ENCODE assay signal across 18 cellular contexts in the genomic region with DNA sequence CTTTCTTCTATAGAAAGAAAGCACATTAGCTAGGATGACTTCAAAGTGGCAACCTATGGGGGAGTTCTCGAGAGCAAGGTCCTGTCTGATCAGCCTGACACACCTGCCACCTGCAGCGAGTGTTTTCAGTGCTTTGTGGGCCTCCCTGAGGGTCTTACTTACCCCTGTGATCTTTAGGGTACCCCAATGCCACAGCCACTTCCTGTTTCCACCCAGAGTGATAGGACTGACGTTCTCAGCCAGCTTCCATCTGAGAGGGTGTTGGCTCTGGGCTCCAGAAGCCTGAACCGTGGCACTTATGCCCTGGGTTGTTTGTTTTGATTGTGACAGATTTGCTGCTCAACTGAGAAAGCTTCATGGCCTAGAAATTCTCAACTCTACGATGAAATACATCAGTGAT. TPM values are rescaled to one million over a fixed set of nuclear protein-coding genes. Genes with fewer than 3 reads are reported as not detected.
DNase-seq lines count a peak whose midpoint lies in the region; ATAC-seq, FAIRE-seq and TF ChIP-seq lines count a peak whose summit lies in the region.
"Had no signal": no experiment of that assay in that cellular context is flagged by ENCODE, and none has a peak within 500 bp of the region (broad histone marks: within the 10 kb centered on the region; RNA-seq: fewer than 3 reads in every experiment).

No MANE protein-coding gene starts in this region.

- no peaks in the 10 kb centered on the region for H3K36me3 ChIP-seq in H1 (ENCODE audit: control insufficient read depth in 2 of 4, insufficient read depth in 4 of 4, low read length in 3 of 4)
- H3K36me3 ChIP-seq: MG63 had no signal

- H3K9ac ChIP-seq in H1 (replicated peaks in 1 of 4; ENCODE audit: extremely low read depth in 1 of 4, low read depth in 3 of 4, low read length in 3 of 4): no peak overlapping the region
- H3K9ac ChIP-seq: KMS-11 had no signal

- no peaks in the 10 kb centered on the region for H3K23me2 ChIP-seq in H1 (ENCODE audit: low read depth, low read length)

- H4K91ac ChIP-seq in H1 (replicated peaks; ENCODE audit: insufficient read length, low read length): no peak overlapping the region

- H3K4me1 ChIP-seq in H1 (replicated peaks in 1 of 4; ENCODE audit: control insufficient read depth in 3 of 4, insufficient read depth in 4 of 4, low read length in 3 of 4): peaks cover 0 to 3% (median 0%) of the 10 kb centered on the region in 4 experiments; a peak in 1 of 7 replicates

- no peak overlapping the region for H2BK20ac ChIP-seq in H1 (ENCODE audit: low read length)

- H2BK120ac ChIP-seq in H1 (replicated peaks; ENCODE audit: low read depth, low read length): no peak overlapping the region

- H3K4me3 Mint-ChIP-seq in stimulated activated naive CD8-positive, alpha-beta T cell treated with anti-CD3 and anti-CD28 coated beads, Interleukin-15, Interleukin-2, amounts not matched to agents 100 ng/mL and 50 ng/mL, for 24 hours: no peak overlapping the region

- no peak for TF ChIP-seq RAD21 in H1 (IDR thresholded peaks at IDR 0.05 in 1 of 2, conservative IDR thresholded peaks at IDR 0.05 in 1 of 2; ENCODE audit: low read depth in 2 of 2, low read length in 2 of 2)

- H3K36me3 Mint-ChIP-seq in stimulated activated naive CD8-positive, alpha-beta T cell treated with anti-CD3 and anti-CD28 coated beads, Interleukin-15, Interleukin-2, amounts not matched to agents 100 ng/mL and 50 ng/mL, for 24 hours (ENCODE audit: low read depth): peaks cover 32% of the 10 kb centered on the region

- H2AK5ac ChIP-seq in H1 (ENCODE audit: low read depth, low read length): no peak overlapping the region

- H2AFZ ChIP-seq in H1 (ENCODE audit: low read length): no peak overlapping the region

- no peaks in the 10 kb centered on the region for H3K9me3 ChIP-seq in H1 (ENCODE audit: insufficient read depth in 2 of 2, low read depth in 1 of 2, low read length in 1 of 2)
- H3K9me3 ChIP-seq: MG63 had no signal

- no peak overlapping the region for H3K27ac ChIP-seq in H1 (ENCODE audit: low read depth, low read length)
- H3K27ac ChIP-seq: KMS-11 had no signal

- H3K23ac ChIP-seq in H1 (ENCODE audit: insufficient read length): no peak overlapping the region

- ATAC-seq in stimulated activated naive CD8-positive, alpha-beta T cell treated with anti-CD3 and anti-CD28 coated beads, Interleukin-15, Interleukin-2, amounts not matched to agents 100 U/mL and 50 U/mL, for 24 hours: no peak
- ATAC-seq in GM18873 (IDR thresholded peaks at IDR 0.05; ENCODE audit: low FRiP score, unreplicated experiment) (no peak), GM21526 (IDR thresholded peaks at IDR 0.05; ENCODE audit: low FRiP score, unreplicated experiment) (no peak)

- H4K5ac ChIP-seq in H1 (ENCODE audit: insufficient read length, low read depth, low read length): no peak overlapping the region

- H2BK5ac ChIP-seq in H1 (ENCODE audit: low read depth, low read length): no peak overlapping the region

- H3K4me2 ChIP-seq in H1 (ENCODE audit: insufficient read depth in 1 of 2, low read depth in 2 of 2, low read length in 2 of 2): no peak overlapping the region
- H3K4me2 ChIP-seq: KMS-11 had no signal

- H4K20me1 ChIP-seq in H1 (replicated peaks in 1 of 2; ENCODE audit: control insufficient read depth in 1 of 2, insufficient read depth in 2 of 2, low read length in 2 of 2): no peaks in the 10 kb centered on the region

- H2BK12ac ChIP-seq in H1 (ENCODE audit: low read depth, low read length): no peak overlapping the region

- H3K14ac ChIP-seq in H1 (ENCODE audit: insufficient read length): peak overlapping the region; percentile 31

- no peaks in the 10 kb centered on the region for H3K27me3 ChIP-seq in H1 (replicated peaks in 1 of 4; ENCODE audit: control insufficient read depth in 3 of 4, extremely low read depth in 1 of 4, insufficient read depth in 3 of 4, low read length in 3 of 4)
- H3K27me3 ChIP-seq: MG63 had no signal

- WGBS in H1 (ENCODE audit: extremely low coverage in 1 of 2, insufficient coverage in 1 of 2, insufficient read length in 1 of 2, insufficient replicate concordance in 2 of 2, low coverage in 1 of 2, low lambda C conversion rate in 2 of 2, missing lambda C conversion rate in 1 of 2), 2 experiments: 87% methylated on average over 5 of the region's 5 CpGs; no CpG with 5 or more reads in 1 of the 2 experiments

- no peaks in the 10 kb centered on the region for H3K79me2 ChIP-seq in H1 (ENCODE audit: control insufficient read depth in 1 of 2, insufficient read depth in 2 of 2, low read length in 2 of 2)

- peaks cover 16% of the 10 kb centered on the region for H3K4me1 Mint-ChIP-seq in stimulated activated naive CD8-positive, alpha-beta T cell treated with anti-CD3 and anti-CD28 coated beads, Interleukin-15, Interleukin-2, amounts not matched to agents 100 ng/mL and 50 ng/mL, for 24 hours (ENCODE audit: low read depth)

- no peak overlapping the region for H3K56ac ChIP-seq in H1 (replicated peaks; ENCODE audit: insufficient read length, low read depth, low read length)

- FAIRE-seq in H1 (lab: Jason Lieb, UNC): no peak
- FAIRE-seq: G401.6 had no signal

- H3K79me1 ChIP-seq in H1 (ENCODE audit: low read depth, low read length): no peaks in the 10 kb centered on the region

- DNase-seq in stimulated activated naive CD8-positive, alpha-beta T cell treated with anti-CD3 and anti-CD28 coated beads, Interleukin-15, Interleukin-2, amounts not matched to agents 100 U/mL and 50 U/mL, for 24 hours: no peak
- DNase-seq in NCI-H510A (lab: John Stamatoyannopoulos, UW) (peak; percentile 24), H1 (ENCODE audit: low read depth in 1 of 2, low spot score in 2 of 2) (no peak), SIG-M5 treated with dmso at 0.1 percent for 504 hours (lab: John Stamatoyannopoulos, UW; ENCODE audit: unreplicated experiment) (no peak)
- DNase-seq: H7, MG63, NCI-H1105, NCI-H1694 treated with DMSO at 0.1 percent for 48 hours, NCI-H2171, NCI-H524 treated with DMSO at 0.1 percent for 48 hours, SIG-M5 had no signal

- no peak overlapping the region for H3K4me3 ChIP-seq in H1 (ENCODE audit: extremely low read depth in 1 of 4, insufficient read depth in 2 of 4, low read depth in 3 of 4, low read length in 4 of 4)
- H3K4me3 ChIP-seq: MG63 had no signal

- CTCF ChIA-PET in H1 (lab: Charles Lee; ENCODE audit: partially characterized antibody): interaction anchor here (1.1 to 1.6 kb wide), 2 partner anchors 61 to 117 kb away, joined by 4 read pairs; no protein-coding TSS in a partner anchor

- H2BK15ac ChIP-seq in H1 (ENCODE audit: low read length): no peak overlapping the region

- H3K4ac ChIP-seq in H1 (replicated peaks; ENCODE audit: insufficient read length, low read depth, low read length): no peak overlapping the region

- no peak overlapping the region for H4K8ac ChIP-seq in H1 (ENCODE audit: extremely low read depth, insufficient read depth, low read length)

- no peak for TF ChIP-seq CTCF in H1 (IDR thresholded peaks at IDR 0.05; ENCODE audit: control extremely low read depth in 1 of 3, insufficient read depth in 1 of 3, low read depth in 1 of 3, low read length in 3 of 3)

- peak overlapping the region; percentile 36 for H3K27ac Mint-ChIP-seq in stimulated activated naive CD8-positive, alpha-beta T cell treated with anti-CD3 and anti-CD28 coated beads, Interleukin-15, Interleukin-2, amounts not matched to agents 100 ng/mL and 50 ng/mL, for 24 hours

- no peaks in the 10 kb centered on the region for H3K9me3 Mint-ChIP-seq in stimulated activated naive CD8-positive, alpha-beta T cell treated with anti-CD3 and anti-CD28 coated beads, Interleukin-15, Interleukin-2, amounts not matched to agents 100 ng/mL and 50 ng/mL, for 24 hours

- H3K18ac ChIP-seq in H1 (ENCODE audit: extremely low read depth, low read length): no peak overlapping the region

- TF ChIP-seq POLR2A in H1 (IDR thresholded peaks at IDR 0.05; ENCODE audit: control extremely low read depth in 1 of 2, low read depth in 2 of 2, low read length in 2 of 2): no peak

- no peak for TF ChIP-seq EP300 in H1 (IDR thresholded peaks at IDR 0.05; ENCODE audit: borderline replicate concordance in 1 of 2, low read depth in 2 of 2, low read length in 2 of 2)

- H3K27me3 Mint-ChIP-seq in stimulated activated naive CD8-positive, alpha-beta T cell treated with anti-CD3 and anti-CD28 coated beads, Interleukin-15, Interleukin-2, amounts not matched to agents 100 ng/mL and 50 ng/mL, for 24 hours: no peaks in the 10 kb centered on the region

- POLR2A ChIA-PET in H1 (lab: Charles Lee; ENCODE audit: partially characterized antibody): interaction anchor here (1.5 kb wide), 1 partner anchor 22 kb away, joined by 3 read pairs; a partner anchor contains a TSS

TF ChIP-seq in H1, 55 proteins besides CTCF, POLR2A, EP300 and RAD21 (continues in another document):
- TF ChIP-seq BCL11A (IDR thresholded peaks at IDR 0.05; ENCODE audit: low read depth in 2 of 2, low read length in 2 of 2): no peak
- TF ChIP-seq, protein P1, sequence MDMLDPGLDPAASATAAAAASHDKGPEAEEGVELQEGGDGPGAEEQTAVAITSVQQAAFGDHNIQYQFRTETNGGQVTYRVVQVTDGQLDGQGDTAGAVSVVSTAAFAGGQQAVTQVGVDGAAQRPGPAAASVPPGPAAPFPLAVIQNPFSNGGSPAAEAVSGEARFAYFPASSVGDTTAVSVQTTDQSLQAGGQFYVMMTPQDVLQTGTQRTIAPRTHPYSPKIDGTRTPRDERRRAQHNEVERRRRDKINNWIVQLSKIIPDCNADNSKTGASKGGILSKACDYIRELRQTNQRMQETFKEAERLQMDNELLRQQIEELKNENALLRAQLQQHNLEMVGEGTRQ (IDR thresholded peaks at IDR 0.05; ENCODE audit: low read length): no peak

RNA-seq across cellular contexts. Expression of a gene that starts 21.7 kb away (rescaled TPM):
- not detected in 2 replicates for total RNA-seq in H1 (2021; fragmentation: NEBNext Ultra II Directional; extraction: Animal tissue kit (Norgen Biotek cat#: 25700))
- 0.11 and 0.38 TPM in 2 replicates for polyA plus RNA-seq in H1 (2011; rRNA removed)
- polyA plus RNA-seq in H1 (2011; cell fraction: cytosol; rRNA removed): 0.31 TPM
- polyA plus RNA-seq in H1 (2011; cell fraction: nucleus; rRNA removed): 0.60 TPM
- polyA plus RNA-seq in H1 (2012, experiment 1 of 2): 0.07 to 0.22 TPM in 2 of 4 replicates, not detected in the others
- polyA plus RNA-seq in H1 (2012, experiment 2 of 2): 0.05 TPM
- polyA plus RNA-seq in H1 (2013, experiment 1 of 2): 0.02 TPM
- 0.02 TPM for polyA plus RNA-seq in H1 (2013, experiment 2 of 2)
- 0.07 and 0.32 TPM in 2 replicates for polyA minus RNA-seq in H1 (2011; rRNA and poly(A)+ RNA removed)
- polyA minus RNA-seq in H1 (2011; cell fraction: cytosol; rRNA and poly(A)+ RNA removed): not detected
- 0.20 TPM for polyA minus RNA-seq in H1 (2011; cell fraction: nucleus; rRNA and poly(A)+ RNA removed)
- total RNA-seq: H7, OCI-LY7 had no signal
- polyA plus RNA-seq: BJ had no signal

RNA-seq across cellular contexts. Expression of a gene that starts 51.5 kb away (rescaled TPM):
- total RNA-seq in H1 (2021; fragmentation: NEBNext Ultra II Directional; extraction: Animal tissue kit (Norgen Biotek cat#: 25700)): 7.4 and 9.0 TPM in 2 replicates
- 4.7 and 5.1 TPM in 2 replicates for polyA plus RNA-seq in H1 (2011; rRNA removed)
- 8.0 TPM for polyA plus RNA-seq in H1 (2011; cell fraction: cytosol; rRNA removed)
- polyA plus RNA-seq in H1 (2011; cell fraction: nucleus; rRNA removed): 26.4 TPM
- 6.2 to 11.4 TPM (median 7.5 TPM) in 4 replicates for polyA plus RNA-seq in H1 (2012, experiment 1 of 2)
- polyA plus RNA-seq in H1 (2012, experiment 2 of 2): 1.1 TPM
- 6.7 TPM for polyA plus RNA-seq in H1 (2013, experiment 1 of 2)
- polyA plus RNA-seq in H1 (2013, experiment 2 of 2): 6.8 TPM
- 9.6 and 14.1 TPM in 2 replicates for polyA minus RNA-seq in H1 (2011; rRNA and poly(A)+ RNA removed)
- 10.9 TPM for polyA minus RNA-seq in H1 (2011; cell fraction: cytosol; rRNA and poly(A)+ RNA removed)
- 33.3 TPM for polyA minus RNA-seq in H1 (2011; cell fraction: nucleus; rRNA and poly(A)+ RNA removed)
